9 cellular contexts compared by ENCODE assay signal in the genomic region with DNA sequence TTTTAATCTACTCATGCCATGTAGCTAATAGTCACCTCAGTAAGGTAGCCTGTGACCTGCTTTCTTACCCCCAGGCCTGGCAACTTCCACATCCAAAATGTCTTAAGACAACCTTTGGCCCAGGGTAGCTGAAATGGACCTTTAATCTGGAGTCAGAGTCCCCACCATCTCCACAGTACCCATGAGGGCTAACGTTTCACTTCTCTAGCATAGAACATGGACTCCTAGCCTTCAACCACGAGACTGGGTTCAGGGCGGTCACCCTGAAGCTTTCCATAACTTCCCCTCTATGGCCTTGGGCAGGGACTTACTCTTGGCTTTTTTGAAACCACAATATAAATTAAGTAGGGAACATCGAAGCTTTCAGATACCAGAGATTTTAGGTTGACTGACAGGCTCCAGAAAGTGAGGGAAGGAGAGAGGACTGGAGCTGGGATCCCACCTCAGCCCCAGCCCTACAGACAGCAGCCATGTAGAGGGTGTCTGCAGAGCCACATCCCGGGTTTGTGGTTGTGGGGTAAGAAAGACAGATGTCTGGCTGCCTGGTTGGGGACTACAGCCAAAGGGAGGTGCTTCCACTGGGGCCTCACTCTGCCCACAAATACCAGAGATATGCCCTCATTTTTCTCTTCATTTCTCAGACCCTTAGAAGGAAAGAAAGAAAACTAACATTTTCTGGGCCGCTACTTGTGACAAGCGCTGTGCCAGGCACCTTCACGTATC. TPM values are rescaled to one million over a fixed set of nuclear protein-coding genes. Genes with fewer than 3 reads are reported as not detected.
DNase-seq lines count a peak whose midpoint lies in the region; ATAC-seq and TF ChIP-seq lines count a peak whose summit lies in the region.
"Had no signal": no experiment of that assay in that cellular context is flagged by ENCODE, and none has a peak within 500 bp of the region (broad histone marks: within the 10 kb centered on the region; RNA-seq: fewer than 3 reads in every experiment).

No MANE protein-coding gene starts in this region.

- H3K9me3 ChIP-seq in fibroblast of lung (ENCODE audit: control insufficient read depth, insufficient read depth, low read depth, low read length): no peaks in the 10 kb centered on the region
- no peaks in the 10 kb centered on the region for H3K9me3 ChIP-seq in smooth muscle cell (replicated peaks; ENCODE audit: low read depth)

- no peak for ATAC-seq in HG02885 (IDR thresholded peaks at IDR 0.05; ENCODE audit: poor library complexity, unreplicated experiment)
- ATAC-seq in GM21367 (IDR thresholded peaks at IDR 0.05; ENCODE audit: unreplicated experiment): no peak

- peak overlapping the region; percentile 37 for H3K27ac ChIP-seq in fibroblast of lung (ENCODE audit: insufficient read depth, low read length)
- H3K27ac ChIP-seq in smooth muscle cell (ENCODE audit: low read depth): peak overlapping the region; percentile 89

- H3K4me1 Mint-ChIP-seq in T-helper 2 cell treated with Interferon-gamma antibody and Interleukin-4, amounts not matched to agents 5 μg/mL and 100 μg/mL, for 36 hours (ENCODE audit: low read depth): peaks cover 56% of the 10 kb centered on the region

- peak overlapping the region; percentile 90 for H3K4me3 Mint-ChIP-seq in T-helper 2 cell treated with Interferon-gamma antibody and Interleukin-4, amounts not matched to agents 5 μg/mL and 100 μg/mL, for 36 hours

- H3K9me3 Mint-ChIP-seq in T-helper 2 cell treated with Interferon-gamma antibody and Interleukin-4, amounts not matched to agents 5 μg/mL and 100 μg/mL, for 36 hours: no peaks in the 10 kb centered on the region

- peaks cover 2% of the 10 kb centered on the region for H4K20me1 ChIP-seq in fibroblast of lung (ENCODE audit: control insufficient read depth, extremely low read depth, insufficient read depth, low read length)
- H4K20me1 ChIP-seq in smooth muscle cell (ENCODE audit: low read depth): peaks cover 68% of the 10 kb centered on the region

- H3K4me2 ChIP-seq in fibroblast of lung (ENCODE audit: extremely low read depth, insufficient read depth, low read length): peak overlapping the region; percentile 89
- H3K4me2 ChIP-seq in smooth muscle cell: peak overlapping the region; percentile 92

- H3K4me3 ChIP-seq in fibroblast of lung (replicated peaks in 1 of 4; ENCODE audit: control extremely low read depth in 1 of 4, insufficient read depth in 1 of 4, low read depth in 3 of 4, low read length in 4 of 4) (peak overlapping the region in 3 of 4 experiments; percentile 12 to 79 (median 29)), smooth muscle cell (peak overlapping the region; percentile 82)

- H3K27me3 ChIP-seq in fibroblast of lung (ENCODE audit: control insufficient read depth, insufficient read depth, low read length): no peaks in the 10 kb centered on the region
- no peaks in the 10 kb centered on the region for H3K27me3 ChIP-seq in smooth muscle cell (ENCODE audit: low read depth)

- H3K79me2 ChIP-seq in fibroblast of lung (ENCODE audit: control insufficient read depth, insufficient read depth, low read length): peaks cover 13% of the 10 kb centered on the region
- H3K79me2 ChIP-seq in smooth muscle cell (ENCODE audit: low read depth): peaks cover 69% of the 10 kb centered on the region

- peaks cover 44% of the 10 kb centered on the region for H3K36me3 Mint-ChIP-seq in T-helper 2 cell treated with Interferon-gamma antibody and Interleukin-4, amounts not matched to agents 5 μg/mL and 100 μg/mL, for 36 hours (ENCODE audit: low read depth)

- peak overlapping the region; percentile 83 for H3K27ac Mint-ChIP-seq in T-helper 2 cell treated with Interferon-gamma antibody and Interleukin-4, amounts not matched to agents 5 μg/mL and 100 μg/mL, for 36 hours

- DNase-seq in GM03348 (ENCODE audit: low spot score) (peak; percentile 87), fibroblast of lung (ENCODE audit: low read depth in 2 of 2) (peak; percentile 40 to 81), smooth muscle cell (lab: John Stamatoyannopoulos, UW; ENCODE audit: unreplicated experiment) (no peak), NCI-H1105 (lab: John Stamatoyannopoulos, UW) (no peak), DMS79 treated with DMSO at 0.1 percent for 48 hours (lab: John Stamatoyannopoulos, UW) (no peak)
- peak; percentile 42 for DNase-seq in T-helper 2 cell treated with Interferon-gamma antibody and Interleukin-4, amounts not matched to agents 5 μg/mL and 100 μg/mL, for 36 hours (ENCODE audit: low spot score)
- DNase-seq: NCI-H1694 had no signal

- peaks cover 17% of the 10 kb centered on the region for H3F3A ChIP-seq in smooth muscle cell (ENCODE audit: low read depth)

- peaks cover 12% of the 10 kb centered on the region for H3K4me1 ChIP-seq in fibroblast of lung (ENCODE audit: control insufficient read depth, extremely low read depth, insufficient read depth, low read length)
- peaks cover 19% of the 10 kb centered on the region for H3K4me1 ChIP-seq in smooth muscle cell (ENCODE audit: low read depth)

- H2AFZ ChIP-seq in fibroblast of lung (ENCODE audit: low read length) (no peak overlapping the region), smooth muscle cell (ENCODE audit: low read depth) (no peak overlapping the region)

- no peak overlapping the region for H3K9ac ChIP-seq in fibroblast of lung (ENCODE audit: insufficient read depth, low read length)
- H3K9ac ChIP-seq in smooth muscle cell (ENCODE audit: low read depth): peak overlapping the region; percentile 77

- no peak for TF ChIP-seq CTCF in fibroblast of lung (conservative IDR thresholded peaks at IDR 0.05 in 1 of 2, IDR thresholded peaks at IDR 0.05 in 1 of 2; ENCODE audit: low read depth in 1 of 2, low read length in 2 of 2)
- no peak for TF ChIP-seq CTCF in smooth muscle cell (IDR thresholded peaks at IDR 0.05; ENCODE audit: borderline replicate concordance, insufficient read depth, poor library complexity, severe bottlenecking)

- 56% methylated on average over 8 of the region's 8 CpGs for WGBS in smooth muscle cell (ENCODE audit: low lambda C conversion rate)

- peaks cover 2% of the 10 kb centered on the region for H3K36me3 ChIP-seq in fibroblast of lung (ENCODE audit: control insufficient read depth, insufficient read depth, low read length)
- no peaks in the 10 kb centered on the region for H3K36me3 ChIP-seq in smooth muscle cell (ENCODE audit: low read depth)

- no peaks in the 10 kb centered on the region for H3K27me3 Mint-ChIP-seq in T-helper 2 cell treated with Interferon-gamma antibody and Interleukin-4, amounts not matched to agents 5 μg/mL and 100 μg/mL, for 36 hours (ENCODE audit: low read depth)

RNA-seq across cellular contexts. Expression of gene TBC1D10A, which starts 2.6 kb away (rescaled TPM):
- total RNA-seq in fibroblast of lung (8.5 and 11.7 TPM in 2 replicates), smooth muscle cell (16.8 and 23.0 TPM in 2 replicates)
- polyA plus RNA-seq in fibroblast of lung (9.2 and 10.8 TPM in 2 replicates), smooth muscle cell (51.1 and 57.6 TPM in 2 replicates)
- polyA plus RNA-seq in fibroblast of lung (2012): 13.8 and 15.5 TPM in 2 replicates
- polyA minus RNA-seq in fibroblast of lung (ENCODE audit: low replicate concordance): 25.0 and 31.5 TPM in 2 replicates

RNA-seq across cellular contexts. Expression of gene SF3A1, which starts 32.5 kb away (rescaled TPM):
- 10.8 and 17.0 TPM in 2 replicates for total RNA-seq in fibroblast of lung
- 22.9 and 45.9 TPM in 2 replicates for polyA plus RNA-seq in fibroblast of lung
- polyA plus RNA-seq in fibroblast of lung (2012): 54.0 and 92.7 TPM in 2 replicates
- 363 and 681 TPM in 2 replicates for polyA minus RNA-seq in fibroblast of lung (ENCODE audit: low replicate concordance)
- 46.0 and 55.0 TPM in 2 replicates for total RNA-seq in smooth muscle cell
- 86.7 and 86.9 TPM in 2 replicates for polyA plus RNA-seq in smooth muscle cell

RNA-seq across cellular contexts. Expression of gene CCDC157, which starts 32.6 kb away (rescaled TPM):
- total RNA-seq in fibroblast of lung (1.0 and 1.5 TPM in 2 replicates), smooth muscle cell (1.5 and 4.8 TPM in 2 replicates)
- polyA plus RNA-seq in fibroblast of lung (0.77 and 1.1 TPM in 2 replicates), smooth muscle cell (2.5 and 6.0 TPM in 2 replicates)
- 0.91 and 1.6 TPM in 2 replicates for polyA plus RNA-seq in fibroblast of lung (2012)
- polyA minus RNA-seq in fibroblast of lung (ENCODE audit: low replicate concordance): 0.15 and 0.43 TPM in 2 replicates

RNA-seq across cellular contexts. Expression of gene CASTOR1, which starts 34.9 kb away (rescaled TPM):
- total RNA-seq in fibroblast of lung (5.0 and 5.6 TPM in 2 replicates), smooth muscle cell (9.8 and 16.1 TPM in 2 replicates)
- polyA plus RNA-seq in fibroblast of lung (2.7 and 3.4 TPM in 2 replicates), smooth muscle cell (21.8 and 22.6 TPM in 2 replicates)
- polyA plus RNA-seq in fibroblast of lung (2012): 4.5 and 4.7 TPM in 2 replicates
- 4.6 and 5.5 TPM in 2 replicates for polyA minus RNA-seq in fibroblast of lung (ENCODE audit: low replicate concordance)

RNA-seq across cellular contexts. Expression of gene OSM, which starts 57.5 kb away (rescaled TPM):
- total RNA-seq in fibroblast of lung (not detected in 2 replicates), smooth muscle cell (0.27 and 1.5 TPM in 2 replicates)
- polyA plus RNA-seq in fibroblast of lung (not detected in 2 replicates), smooth muscle cell (0.14 and 1.0 TPM in 2 replicates)
- polyA plus RNA-seq in fibroblast of lung (2012): not detected in 2 replicates
- polyA minus RNA-seq in fibroblast of lung (ENCODE audit: low replicate concordance): not detected in 2 replicates

Comparison
In these comparisons a context has a peak if more than half of its experiments do, and no peak if none do; other contexts are left out.
1. DNase-seq: peak in GM03348 (single experiment), T-helper 2 cell treated with Interferon-gamma antibody and Interleukin-4, amounts not matched to agents 5 μg/mL and 100 μg/mL, for 36 hours (single experiment) and fibroblast of lung (2 of 2); none in smooth muscle cell (single experiment), NCI-H1105 (single experiment) and DMS79 treated with DMSO at 0.1 percent for 48 hours (single experiment).